ENCODE assay signal across 17 cellular contexts in the genomic region with DNA sequence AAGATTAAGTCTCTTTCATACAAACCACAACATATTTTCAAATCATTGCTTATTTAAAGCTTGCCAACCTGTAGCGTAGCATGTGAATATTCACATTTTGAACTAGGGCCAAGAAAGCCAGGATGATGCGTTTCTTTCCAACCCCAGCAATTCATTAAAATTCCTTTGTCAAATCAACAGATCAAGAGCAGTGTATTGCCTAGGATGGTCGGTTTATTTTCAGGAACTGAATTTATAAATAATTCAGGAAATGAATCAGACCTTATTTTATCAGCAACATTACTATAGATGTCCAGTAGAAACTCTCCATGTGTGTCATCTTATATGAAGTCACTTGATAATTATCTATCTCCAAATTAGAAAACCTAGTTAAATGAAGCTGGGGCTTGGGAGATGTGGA. TPM values are rescaled to one million over a fixed set of nuclear protein-coding genes. Genes with fewer than 3 reads are reported as not detected.
DNase-seq lines count a peak whose midpoint lies in the region; ATAC-seq and TF ChIP-seq lines count a peak whose summit lies in the region.
"Had no signal": no experiment of that assay in that cellular context is flagged by ENCODE, and none has a peak within 500 bp of the region (broad histone marks: within the 10 kb centered on the region; RNA-seq: fewer than 3 reads in every experiment).

No MANE protein-coding gene starts in this region.

- peaks cover 4% of the 10 kb centered on the region for H3F3A ChIP-seq in GM23248 (ENCODE audit: insufficient read depth)

- no peaks in the 10 kb centered on the region for H3K9me2 ChIP-seq in GM23248 (ENCODE audit: insufficient read depth)

- H3K4me1 ChIP-seq in GM23248 (ENCODE audit: insufficient read depth) (peaks cover 22% of the 10 kb centered on the region), left lung (peaks cover 0 to 18% of the 10 kb centered on the region in 2 donors)
- H3K4me1 ChIP-seq: testis had no signal

- TF ChIP-seq CTCF in foreskin fibroblast (IDR thresholded peaks at IDR 0.05; ENCODE audit: low read depth, low read length), result no peak
- TF ChIP-seq CTCF in left lung (IDR thresholded peaks at IDR 0.05), result no peak

- no peak overlapping the region for H2AFZ ChIP-seq in GM23248
- H2AFZ ChIP-seq: GM23338 had no signal

- H3K27ac ChIP-seq in GM23248, result no peak overlapping the region; the same call in 1 of the 2 replicates
- H3K27ac ChIP-seq in left lung, result no peak overlapping the region
- H3K27ac ChIP-seq: heart left ventricle, testis had no signal

- intact Hi-C loops in left lung (cut with DNase I), result no loop called here

- H3K36me3 ChIP-seq in GM23248 (ENCODE audit: low read depth), result no peaks in the 10 kb centered on the region
- no peaks in the 10 kb centered on the region for H3K36me3 ChIP-seq in left lung
- H3K36me3 ChIP-seq: heart left ventricle had no signal

- WGBS in GM23248 (ENCODE audit: low coverage in 1 of 2, low lambda C conversion rate in 2 of 2, missing lambda C conversion rate in 2 of 2), 2 experiments, result 1 to 3% methylated on average over 3 of the region's 3 CpGs

- no peaks in the 10 kb centered on the region for H4K20me1 ChIP-seq in GM23248 (ENCODE audit: insufficient read depth)

- no peak overlapping the region for H3K9ac ChIP-seq in GM23248

- in situ Hi-C loops in GM23248 (cut with MboI), result no loop called here

- H3K27me3 ChIP-seq in GM23248 (replicated peaks; ENCODE audit: insufficient read depth) (no peaks in the 10 kb centered on the region), left lung (no peaks in the 10 kb centered on the region)
- H3K27me3 ChIP-seq: heart left ventricle, testis had no signal

- H3K4me2 ChIP-seq in GM23248 (ENCODE audit: unreplicated experiment), result peak overlapping the region; percentile 59
- H3K4me2 ChIP-seq: GM23338 had no signal

- H3K4me3 ChIP-seq in GM23248, result 0 out of 2 replicates have a peak overlapping the region, but pooled peaks have one; percentile 9
- no peak overlapping the region for H3K4me3 ChIP-seq in foreskin fibroblast (ENCODE audit: low read depth in 1 of 2, low read length in 2 of 2)
- no peak overlapping the region for H3K4me3 ChIP-seq in left lung
- H3K4me3 ChIP-seq: GM23338, heart left ventricle, K562, testis had no signal

- H3K9me3 ChIP-seq in GM23248 (ENCODE audit: low read depth), result no peaks in the 10 kb centered on the region
- no peaks in the 10 kb centered on the region for H3K9me3 ChIP-seq in left lung
- H3K9me3 ChIP-seq: heart left ventricle, testis had no signal

- no peaks in the 10 kb centered on the region for H3K79me2 ChIP-seq in GM23248 (ENCODE audit: insufficient read depth)

- DNase-seq in AG08395 (ENCODE audit: low spot score) (peak; percentile 34), GM23248 (peak; percentile 73), amniotic stem cell (lab: John Stamatoyannopoulos, UW) (peak; percentile 32), foreskin fibroblast (peak; percentile 33 to 41), Ammon's horn (ENCODE audit: low spot score) (no peak), left lung (no peak), SW480 (ENCODE audit: low spot score) (no peak)
- no peak for DNase-seq in activated CD4-positive, CD25-positive, alpha-beta regulatory T cell (lab: John Stamatoyannopoulos, UW)
- DNase-seq: activated CD4-positive, alpha-beta T cell treated with anti-CD3 and anti-CD28 coated beads, Interleukin-2, amount 10 ng/mL, durations not matched to agents 7 days and 5 days; activated T-cell treated with anti-CD3 and anti-CD28 coated beads, Interleukin-2, amount 50 U/mL, for 48 hours; endodermal cell; heart left ventricle; NCI-H1694; NCI-H510A treated with DMSO at 0.1 percent for 48 hours; testis had no signal

- no peak for ATAC-seq in left lung
- ATAC-seq: GM23338, heart left ventricle, K562 had no signal

RNA-seq across cellular contexts. Expression of gene AUH, which starts 13.2 kb away (rescaled TPM):
- total RNA-seq in GM23248 (2014; rRNA removed; shearing (Covaris generic)), result 8.7 and 18.3 TPM in 2 replicates
- 8.9 and 9.9 TPM in 2 replicates for polyA plus RNA-seq in GM23248 (2016; fragmentation: Nextera tagmentation; extraction: Ambion mirVana)
- total RNA-seq in left lung, result 10 to 100 TPM; 13.6 to 16.8 TPM

RNA-seq across cellular contexts. Expression of gene NFIL3, which starts 48.7 kb away (rescaled TPM):
- total RNA-seq in GM23248 (2014; rRNA removed; shearing (Covaris generic)), result 10.6 and 11.3 TPM in 2 replicates
- polyA plus RNA-seq in GM23248 (2016; fragmentation: Nextera tagmentation; extraction: Ambion mirVana), result 5.1 and 5.4 TPM in 2 replicates
- total RNA-seq in left lung, result 10 to 100 TPM; 27.8 to 46.4 TPM

Comparison
In these comparisons a context has a peak if more than half of its experiments do, and no peak if none do; other contexts are left out.
1. DNase-seq: peak in AG08395 (single experiment), GM23248 (single experiment), amniotic stem cell (single experiment) and foreskin fibroblast (2 of 2); none in Ammon's horn (single experiment), activated CD4-positive, CD25-positive, alpha-beta regulatory T cell (0 of 4), left lung (0 of 2) and SW480 (single experiment).